In genomic region chr2:20625920-20626697, GRCh38 we compare ENCODE assay signal across 10 cellular contexts. TPM values are rescaled to one million over a fixed set of nuclear protein-coding genes. Genes with fewer than 3 reads are reported as not detected.
DNase-seq lines count a peak whose midpoint lies in the region; ATAC-seq and TF ChIP-seq lines count a peak whose summit lies in the region.
"Had no signal": no experiment of that assay in that cellular context is flagged by ENCODE, and none has a peak within 500 bp of the region (broad histone marks: within the 10 kb centered on the region; RNA-seq: fewer than 3 reads in every experiment).

No MANE protein-coding gene starts in this region.

- ATAC-seq in body of pancreas (peak; percentile 37), left ventricle myocardium superior (peak; percentile 55)

- H3K27me3 ChIP-seq in BE2C (no peaks in the 10 kb centered on the region), body of pancreas (no peaks in the 10 kb centered on the region), trophoblast cell (ENCODE audit: insufficient read depth, low read length) (no peaks in the 10 kb centered on the region)
- H3K27me3 ChIP-seq: foreskin keratinocyte had no signal

- H3K79me1 ChIP-seq in trophoblast cell (ENCODE audit: low read length) = peaks cover 17% of the 10 kb centered on the region

- H3K4me2 ChIP-seq in trophoblast cell (ENCODE audit: low read length) = no peak overlapping the region

- no peak overlapping the region for H2AFZ ChIP-seq in trophoblast cell (ENCODE audit: insufficient read depth, low read length, poor library complexity)

- H3K4ac ChIP-seq in trophoblast cell (ENCODE audit: low read depth, low read length) = no peak overlapping the region

- peaks cover 3% of the 10 kb centered on the region; the same call in 1 of the 2 replicates for H3K36me3 ChIP-seq in BE2C
- peaks cover 0 to 7% of the 10 kb centered on the region in 2 donors for H3K36me3 ChIP-seq in body of pancreas (replicated peaks in 1 of 2; ENCODE audit: insufficient read depth in 1 of 2, low read depth in 2 of 2)
- H3K36me3 ChIP-seq in trophoblast cell (ENCODE audit: control insufficient read depth in 1 of 2, insufficient read depth in 2 of 2, low read length in 2 of 2) = peaks cover 12 to 21% of the 10 kb centered on the region in 2 experiments

- H3K9ac ChIP-seq in trophoblast cell (ENCODE audit: low read length) = no peak overlapping the region

- H3K27ac ChIP-seq in body of pancreas = peak overlapping the region in 1 of 4 donors; percentile 18
- no peak overlapping the region for H3K27ac ChIP-seq in trophoblast cell (ENCODE audit: low read depth, low read length)
- H3K27ac ChIP-seq: foreskin keratinocyte had no signal

- H4K91ac ChIP-seq in trophoblast cell (ENCODE audit: low read depth, low read length) = peak overlapping the region; percentile 1

- no peak for TF ChIP-seq POLR2A in body of pancreas (IDR thresholded peaks at IDR 0.05)

- H2AK5ac ChIP-seq in trophoblast cell (ENCODE audit: low read length) = peak overlapping the region; percentile 1

- TF ChIP-seq CTCF in BE2C (IDR thresholded peaks at IDR 0.05; ENCODE audit: low read depth, low read length) = no peak
- peak in 2 of 7 experiments; percentile 6 to 7 for TF ChIP-seq CTCF in body of pancreas (IDR thresholded peaks at IDR 0.05)

- H4K8ac ChIP-seq in trophoblast cell (ENCODE audit: low read depth, low read length) = no peak overlapping the region

- no peaks in the 10 kb centered on the region for H3K79me2 ChIP-seq in trophoblast cell (ENCODE audit: control insufficient read depth, insufficient read depth, low read length, poor library complexity)

- intact Hi-C loops in body of pancreas (cut with DNase I) = no loop called here
- intact Hi-C loops in left ventricle myocardium superior (cut with micrococcal nuclease) = no loop called here

- H2BK12ac ChIP-seq in trophoblast cell (ENCODE audit: low read length) = peak overlapping the region; percentile 0

- H3K23ac ChIP-seq in trophoblast cell (ENCODE audit: low read length) = no peak overlapping the region

- H3K9me3 ChIP-seq in BE2C = no peaks in the 10 kb centered on the region
- H3K9me3 ChIP-seq in body of pancreas = no peaks in the 10 kb centered on the region
- H3K9me3 ChIP-seq in trophoblast cell (ENCODE audit: insufficient read depth, low read depth, low read length) = no peaks in the 10 kb centered on the region

- H3K4me3 ChIP-seq in BE2C (ENCODE audit: low read depth, low read length) (no peak overlapping the region), body of pancreas (no peak overlapping the region), trophoblast cell (ENCODE audit: low read depth, low read length) (no peak overlapping the region)

- H2BK120ac ChIP-seq in trophoblast cell (ENCODE audit: insufficient read depth, low read length, poor library complexity) = no peak overlapping the region

- no peak overlapping the region for H3K18ac ChIP-seq in trophoblast cell (ENCODE audit: low read length)

- no peak overlapping the region for H3K14ac ChIP-seq in trophoblast cell (ENCODE audit: low read length)

- DNase-seq in BE2C = peak; percentile 33
- DNase-seq in body of pancreas = peak in 2 of 4 donors; percentile 15 to 37
- peak; percentile 75 for DNase-seq in left ventricle myocardium superior
- peak in 1 of 2 donors; percentile 22 for DNase-seq in trophoblast cell
- no peak for DNase-seq in AML-193 (lab: John Stamatoyannopoulos, UW)
- no peak for DNase-seq in cerebellum (ENCODE audit: low spot score)
- DNase-seq in NCI-H2029 (lab: John Stamatoyannopoulos, UW) = no peak
- no peak for DNase-seq in GM03348 (ENCODE audit: low spot score)
- DNase-seq: foreskin keratinocyte; stimulated activated naive CD4-positive, alpha-beta T cell had no signal

- H3K4me1 ChIP-seq in BE2C (peaks cover 56% of the 10 kb centered on the region), body of pancreas (no peaks in the 10 kb centered on the region), trophoblast cell (ENCODE audit: control insufficient read depth in 1 of 2, insufficient read depth in 2 of 2, low read length in 2 of 2) (peaks cover 20 to 22% of the 10 kb centered on the region in 2 experiments)
- H3K4me1 ChIP-seq: foreskin keratinocyte had no signal

- no peak overlapping the region for H2BK5ac ChIP-seq in trophoblast cell (ENCODE audit: low read depth, low read length, poor library complexity)

- no peak overlapping the region for H4K12ac ChIP-seq in trophoblast cell (ENCODE audit: low read depth, low read length)

- WGBS in body of pancreas, 2 donors = 90% methylated on average over 12 of the region's 12 CpGs
- no CpG with 5 or more reads among the region's 12 CpGs for WGBS in trophoblast cell (ENCODE audit: extremely low coverage, insufficient coverage, insufficient read length)

RNA-seq across cellular contexts. Expression of gene HS1BP3, which starts 24.8 kb away (rescaled TPM):
- polyA plus RNA-seq in BE2C (2012; ENCODE audit: insufficient read depth, insufficient read length, low read depth) = 28.3 TPM
- total RNA-seq in body of pancreas = 10 to 100 TPM; 21.1 to 23.1 TPM
- 20.2 TPM for total RNA-seq in left ventricle myocardium superior
- polyA plus RNA-seq in trophoblast cell (2013) = 17.5 and 18.2 TPM in 2 replicates
- total RNA-seq in cerebellum = 10.0 TPM

RNA-seq across cellular contexts. Expression of gene GDF7, which starts 40.8 kb away (rescaled TPM):
- 0.14 TPM for polyA plus RNA-seq in BE2C (2012; ENCODE audit: insufficient read depth, insufficient read length, low read depth)
- total RNA-seq in body of pancreas = 1 to 10 TPM; 2.0 to 7.3 TPM
- total RNA-seq in left ventricle myocardium superior = 0.32 TPM
- polyA plus RNA-seq in trophoblast cell (2013) = 0.14 and 0.17 TPM in 2 replicates
- 0.45 TPM for total RNA-seq in cerebellum
- total RNA-seq: foreskin keratinocyte had no signal
- polyA plus RNA-seq: foreskin keratinocyte had no signal

Comparison
In these comparisons a context has a peak if more than half of its experiments do, and no peak if none do; other contexts are left out.
1. DNase-seq: peak in BE2C (single experiment) and left ventricle myocardium superior (single experiment); none in AML-193 (0 of 2), cerebellum (single experiment), NCI-H2029 (single experiment) and GM03348 (single experiment).